In the genomic region with DNA sequence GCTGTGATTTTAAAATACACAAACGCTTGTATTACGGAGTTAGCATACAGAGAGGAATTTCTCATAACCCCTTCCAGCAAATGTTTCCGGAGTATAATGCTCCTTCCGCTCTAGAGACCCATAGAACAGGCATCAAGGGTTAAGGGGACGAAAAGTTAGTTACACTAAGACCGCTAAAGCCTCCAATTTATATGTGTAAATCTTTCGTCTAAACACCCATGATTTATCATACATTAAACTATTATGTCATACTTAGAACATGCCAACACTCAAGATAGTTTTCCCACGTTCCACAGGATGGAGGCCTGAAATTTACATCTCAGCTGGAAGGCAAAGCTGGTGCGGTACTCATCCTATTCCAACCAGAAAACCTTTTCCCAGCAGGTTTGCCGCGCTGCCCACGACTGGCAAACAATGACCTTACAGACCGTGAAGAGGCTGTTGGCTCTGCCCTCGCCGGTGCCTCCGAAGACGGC, we compare ENCODE assay signal across 8 cellular contexts. TPM values are rescaled to one million over a fixed set of nuclear protein-coding genes. Genes with fewer than 3 reads are reported as not detected.
A peak's percentile ranks its signal among the peaks of the same experiment; 100 is the strongest.
DNase-seq lines count a peak whose midpoint lies in the region; ATAC-seq lines count a peak whose summit lies in the region.

No MANE protein-coding gene starts in this region.

- peak overlapping the region; percentile 86 for H3K4me3 ChIP-seq in iPS-18a (ENCODE audit: low read length)
- H3K4me3 ChIP-seq in skeletal muscle satellite cell (ENCODE audit: low read length) = peak overlapping the region; percentile 92

- peak overlapping the region; percentile 45 for H3K27ac ChIP-seq in iPS-18a (ENCODE audit: low read length)

- DNase-seq in activated CD4-positive, alpha-beta T cell treated with anti-CD3 and anti-CD28 coated beads, Interleukin-2, amount 10 ng/mL, durations not matched to agents 7 days and 5 days = peak; percentile 18
- DNase-seq in activated CD4-positive, alpha-beta T cell treated with anti-CD3 and anti-CD28 coated beads for 1 hour = no peak
- DNase-seq in NAMALWA (ENCODE audit: low spot score) (peak; percentile 71), amniotic epithelial cell (ENCODE audit: low read depth) (peak; percentile 46)
- no peak for DNase-seq in stimulated activated CD4-positive, alpha-beta T cell treated with anti-CD3 and anti-CD28 coated beads, Interleukin-2, amount 100 ng/mL, for 24 hours

- POLR2A ChIA-PET in activated CD4-positive, alpha-beta T cell treated with anti-CD3 and anti-CD28 coated beads, Interleukin-2, amount 10 ng/mL, durations not matched to agents 7 days and 5 days (lab: Charles Lee) = no interaction called here

- peak overlapping the region; percentile 98 for H3K27ac Mint-ChIP-seq in activated CD4-positive, alpha-beta T cell treated with anti-CD3 and anti-CD28 coated beads, Interleukin-2, amount 10 ng/mL, durations not matched to agents 7 days and 5 days

- peaks cover 63% of the 10 kb centered on the region for H3K36me3 Mint-ChIP-seq in activated CD4-positive, alpha-beta T cell treated with anti-CD3 and anti-CD28 coated beads, Interleukin-2, amount 10 ng/mL, durations not matched to agents 7 days and 5 days (ENCODE audit: low read depth)

- H3K36me3 ChIP-seq in iPS-18a (ENCODE audit: control insufficient read depth, low read depth, low read length) (peaks cover 32% of the 10 kb centered on the region), skeletal muscle satellite cell (ENCODE audit: insufficient read depth, low read length) (peaks cover 20% of the 10 kb centered on the region)

- CTCF ChIA-PET in activated CD4-positive, alpha-beta T cell treated with anti-CD3 and anti-CD28 coated beads, Interleukin-2, amount 10 ng/mL, durations not matched to agents 7 days and 5 days (lab: Charles Lee) = interaction anchor here (0.9 to 2.8 kb wide), 5 partner anchors 11 to 122 kb away, joined by 3 to 12 read pairs (median 5); a partner anchor contains a TSS

- H3K4me2 ChIP-seq in skeletal muscle satellite cell (ENCODE audit: low read length) = peak overlapping the region; percentile 88

- peak; percentile 13 for ATAC-seq in HG02588 (IDR thresholded peaks at IDR 0.05; ENCODE audit: unreplicated experiment)

- peaks cover 51% of the 10 kb centered on the region for H3K4me1 Mint-ChIP-seq in activated CD4-positive, alpha-beta T cell treated with anti-CD3 and anti-CD28 coated beads, Interleukin-2, amount 10 ng/mL, durations not matched to agents 7 days and 5 days

- H3K9me3 Mint-ChIP-seq in activated CD4-positive, alpha-beta T cell treated with anti-CD3 and anti-CD28 coated beads, Interleukin-2, amount 10 ng/mL, durations not matched to agents 7 days and 5 days = no peaks in the 10 kb centered on the region

- H3K9ac ChIP-seq in iPS-18a (ENCODE audit: low read length) (peak overlapping the region; percentile 93), skeletal muscle satellite cell (ENCODE audit: low read depth, low read length) (peak overlapping the region; percentile 92)

- H3K4me3 Mint-ChIP-seq in activated CD4-positive, alpha-beta T cell treated with anti-CD3 and anti-CD28 coated beads, Interleukin-2, amount 10 ng/mL, durations not matched to agents 7 days and 5 days = peak overlapping the region; percentile 96

- no peaks in the 10 kb centered on the region for H3K27me3 Mint-ChIP-seq in activated CD4-positive, alpha-beta T cell treated with anti-CD3 and anti-CD28 coated beads, Interleukin-2, amount 10 ng/mL, durations not matched to agents 7 days and 5 days

- H3K4me1 ChIP-seq in iPS-18a (ENCODE audit: control insufficient read depth, low read depth, low read length) = peaks cover 4% of the 10 kb centered on the region
- peaks cover 14% of the 10 kb centered on the region for H3K4me1 ChIP-seq in skeletal muscle satellite cell (ENCODE audit: control insufficient read depth, insufficient read depth, low read length)

- H3K9me3 ChIP-seq in iPS-18a (ENCODE audit: control insufficient read depth, low read depth, low read length) (no peaks in the 10 kb centered on the region), skeletal muscle satellite cell (replicated peaks; ENCODE audit: low read length) (no peaks in the 10 kb centered on the region)

- no peaks in the 10 kb centered on the region for H3K27me3 ChIP-seq in iPS-18a (ENCODE audit: control insufficient read depth, insufficient read depth, low read length)
- no peaks in the 10 kb centered on the region for H3K27me3 ChIP-seq in skeletal muscle satellite cell (ENCODE audit: control insufficient read depth, insufficient read depth, low read length)

RNA-seq across cellular contexts. Expression of a gene that starts 0.7 kb away (rescaled TPM):
- total RNA-seq in activated CD4-positive, alpha-beta T cell treated with anti-CD3 and anti-CD28 coated beads, Interleukin-2, amount 10 ng/mL, durations not matched to agents 7 days and 5 days = 10 to 100 TPM; 65.6 to 81.1 TPM
- total RNA-seq in skeletal muscle satellite cell (2012; rRNA removed) = 50.4 and 52.2 TPM in 2 replicates

RNA-seq across cellular contexts. Expression of a gene that starts 0.8 kb away (rescaled TPM):
- 10 to 100 TPM; 26.7 to 35.0 TPM for total RNA-seq in activated CD4-positive, alpha-beta T cell treated with anti-CD3 and anti-CD28 coated beads, Interleukin-2, amount 10 ng/mL, durations not matched to agents 7 days and 5 days
- 23.1 and 26.4 TPM in 2 replicates for total RNA-seq in skeletal muscle satellite cell (2012; rRNA removed)

RNA-seq across cellular contexts. Expression of a gene that starts 20.9 kb away (rescaled TPM):
- total RNA-seq in activated CD4-positive, alpha-beta T cell treated with anti-CD3 and anti-CD28 coated beads, Interleukin-2, amount 10 ng/mL, durations not matched to agents 7 days and 5 days = 1 to 10 TPM; 7.7 to 7.8 TPM
- total RNA-seq in skeletal muscle satellite cell (2012; rRNA removed) = 8.6 and 12.0 TPM in 2 replicates

Comparison
In these comparisons a context has a peak if more than half of its experiments do, and no peak if none do; other contexts are left out.
1. DNase-seq: peak in activated CD4-positive, alpha-beta T cell treated with anti-CD3 and anti-CD28 coated beads, Interleukin-2, amount 10 ng/mL, durations not matched to agents 7 days and 5 days (single experiment), NAMALWA (single experiment) and amniotic epithelial cell (single experiment); none in activated CD4-positive, alpha-beta T cell treated with anti-CD3 and anti-CD28 coated beads for 1 hour (single experiment) and stimulated activated CD4-positive, alpha-beta T cell treated with anti-CD3 and anti-CD28 coated beads, Interleukin-2, amount 100 ng/mL, for 24 hours (0 of 2).